Comparison of ENCODE assay signal across 1 cellular context in genomic region chr1:101241485-101242225, GRCh38.
TF ChIP-seq lines count a peak whose summit lies in the region.

No MANE protein-coding gene starts in this region.

TF ChIP-seq in GM12878, 131 proteins besides CTCF, POLR2A, EP300 and RAD21 (continued from another document):
- TF ChIP-seq HDAC2 (IDR thresholded peaks at IDR 0.05): no peak
- TF ChIP-seq REST (IDR thresholded peaks at IDR 0.05; ENCODE audit: low read depth, low read length): no peak
- no peak for TF ChIP-seq RBBP5 (conservative IDR thresholded peaks at IDR 0.05)
- no peak for TF ChIP-seq CREM (IDR thresholded peaks at IDR 0.05; ENCODE audit: low read depth)
- no peak for TF ChIP-seq ASH2L (IDR thresholded peaks at IDR 0.05; ENCODE audit: borderline replicate concordance, low read depth)
- no peak for TF ChIP-seq TARDBP (IDR thresholded peaks at IDR 0.05; ENCODE audit: borderline replicate concordance)
- no peak for TF ChIP-seq NFYA (IDR thresholded peaks at IDR 0.05; ENCODE audit: borderline replicate concordance, low read depth, low read length)
- TF ChIP-seq CEBPB (IDR thresholded peaks at IDR 0.05; ENCODE audit: borderline replicate concordance in 1 of 2, low read depth in 2 of 2, low read length in 2 of 2): no peak
- peak in 1 of 2 experiments; percentile 44; a peak in 2 of 4 replicates for TF ChIP-seq IKZF2 (IDR thresholded peaks at IDR 0.05)
- TF ChIP-seq SPI1 (IDR thresholded peaks at IDR 0.05; ENCODE audit: borderline replicate concordance, insufficient read depth, low read depth, low read length): peak; percentile 68; the same call in 1 of the 2 replicates
- no peak for TF ChIP-seq TCF7 (IDR thresholded peaks at IDR 0.05; ENCODE audit: borderline replicate concordance)
- TF ChIP-seq SMARCA5 (IDR thresholded peaks at IDR 0.05): no peak
- TF ChIP-seq MTA3 (IDR thresholded peaks at IDR 0.05; ENCODE audit: borderline replicate concordance, low read length): peak; percentile 48; the same call in 1 of the 2 replicates
- no peak for TF ChIP-seq GATAD2B (conservative IDR thresholded peaks at IDR 0.05; ENCODE audit: low read depth)
- TF ChIP-seq ATF3 (IDR thresholded peaks at IDR 0.05; ENCODE audit: borderline replicate concordance, extremely low read depth, low read depth, low read length): no peak
- no peak for TF ChIP-seq ESRRA (IDR thresholded peaks at IDR 0.05; ENCODE audit: low read length)
- TF ChIP-seq CBFB (IDR thresholded peaks at IDR 0.05; ENCODE audit: low read depth): no peak
- no peak for TF ChIP-seq BACH1 (IDR thresholded peaks at IDR 0.05; ENCODE audit: borderline replicate concordance)
- TF ChIP-seq BHLHE40 (IDR thresholded peaks at IDR 0.05; ENCODE audit: borderline replicate concordance in 1 of 2, low read depth in 2 of 2, low read length in 1 of 2): 0 out of 4 replicates have a peak, but pooled peaks of 1 of the 2 experiments have one; percentile 15
- no peak for TF ChIP-seq ETV6 (conservative IDR thresholded peaks at IDR 0.05 in 1 of 2, IDR thresholded peaks at IDR 0.05 in 1 of 2; ENCODE audit: borderline replicate concordance in 1 of 2, low read depth in 1 of 2)
- no peak for TF ChIP-seq CEBPZ (IDR thresholded peaks at IDR 0.05; ENCODE audit: low read depth, low read length)
- no peak for TF ChIP-seq ZNF207 (IDR thresholded peaks at IDR 0.05; ENCODE audit: borderline replicate concordance)
- no peak for TF ChIP-seq HCFC1 (IDR thresholded peaks at IDR 0.05; ENCODE audit: low read length)
- TF ChIP-seq KDM1A (IDR thresholded peaks at IDR 0.05; ENCODE audit: borderline replicate concordance): no peak
- no peak for TF ChIP-seq CHD4 (IDR thresholded peaks at IDR 0.05)
- no peak for TF ChIP-seq STAT1 (conservative IDR thresholded peaks at IDR 0.05)
